ENCODE assay signal across 17 cellular contexts in genomic region chr12:108253540-108253939, GRCh38.
DNase-seq lines count a peak whose midpoint lies in the region; ATAC-seq and TF ChIP-seq lines count a peak whose summit lies in the region.
"Had no signal": no experiment of that assay in that cellular context is flagged by ENCODE, and none has a peak within 500 bp of the region (broad histone marks: within the 10 kb centered on the region; RNA-seq: fewer than 3 reads in every experiment).

No MANE protein-coding gene starts in this region.

- CTCF ChIA-PET in A673 (lab: Charles Lee) = interaction anchor here (0.6 kb wide), 1 partner anchor 210 kb away, joined by 7 read pairs; no protein-coding TSS in a partner anchor
- CTCF ChIA-PET in activated CD4-positive, alpha-beta memory T cell treated with anti-CD3 and anti-CD28 coated beads for 36 hours (lab: Charles Lee) = no interaction called here

- H3K4me3 ChIP-seq in A673 (ENCODE audit: low read depth, low read length, poor library complexity, severe bottlenecking) = no peak overlapping the region
- H3K4me3 ChIP-seq: esophagus muscularis mucosa had no signal

- ATAC-seq in GM21717 (IDR thresholded peaks at IDR 0.05; ENCODE audit: unreplicated experiment) (no peak), HG02678 (IDR thresholded peaks at IDR 0.05; ENCODE audit: unreplicated experiment) (no peak)
- ATAC-seq: sciatic nerve had no signal

- no peaks in the 10 kb centered on the region for H3K9me3 ChIP-seq in A673 (ENCODE audit: low read depth, low read length, poor library complexity, severe bottlenecking)
- H3K9me3 ChIP-seq: esophagus muscularis mucosa had no signal

- DNase-seq in A673 (ENCODE audit: low spot score) (peak; percentile 13), NCI-H1105 treated with DMSO at 0.1 percent for 48 hours (lab: John Stamatoyannopoulos, UW) (peak; percentile 17), anterior cingulate cortex (lab: John Stamatoyannopoulos, UW) (peak in 39 of 58 donors; percentile 2 to 78 (median 42)), iPS-NIHi7 (ENCODE audit: extremely low spot score) (peak; percentile 58)
- no peak for DNase-seq in activated CD4-positive, alpha-beta T cell treated with anti-CD3 and anti-CD28 coated beads for 4 hours
- no peak for DNase-seq in activated CD4-positive, alpha-beta memory T cell treated with anti-CD3 and anti-CD28 coated beads for 36 hours
- DNase-seq: activated CD4-positive, alpha-beta T cell treated with anti-CD3 and anti-CD28 coated beads, Interleukin-2, amount 10 ng/mL, durations not matched to agents 7 days and 5 days; activated naive CD4-positive, alpha-beta T cell treated with anti-CD3 and anti-CD28 coated beads for 36 hours; activated T-cell treated with anti-CD3 and anti-CD28 coated beads for 4 hours; CD8-positive, alpha-beta memory T cell; NCI-H1436; nephron progenitor cell; stimulated activated CD4-positive, alpha-beta T cell treated with anti-CD3 and anti-CD28 coated beads, Interleukin-1b, Interleukin-23, amount 100 ng/mL, for 48 hours had no signal

- H3K9me3 Mint-ChIP-seq in activated CD4-positive, alpha-beta memory T cell treated with anti-CD3 and anti-CD28 coated beads for 36 hours = no peaks in the 10 kb centered on the region
- H3K9me3 Mint-ChIP-seq: activated CD4-positive, alpha-beta T cell treated with anti-CD3 and anti-CD28 coated beads, Interleukin-2, amount 10 ng/mL, durations not matched to agents 7 days and 5 days; CD8-positive, alpha-beta memory T cell; nephron progenitor cell had no signal

- H3K27ac Mint-ChIP-seq in activated CD4-positive, alpha-beta memory T cell treated with anti-CD3 and anti-CD28 coated beads for 36 hours = no peak overlapping the region
- H3K27ac Mint-ChIP-seq: activated CD4-positive, alpha-beta T cell treated with anti-CD3 and anti-CD28 coated beads, Interleukin-2, amount 10 ng/mL, durations not matched to agents 7 days and 5 days; activated naive CD4-positive, alpha-beta T cell treated with anti-CD3 and anti-CD28 coated beads for 36 hours had no signal

- H3K4me1 Mint-ChIP-seq in activated CD4-positive, alpha-beta memory T cell treated with anti-CD3 and anti-CD28 coated beads for 36 hours (ENCODE audit: low read depth) = no peaks in the 10 kb centered on the region

- H3K27ac ChIP-seq in A673 (ENCODE audit: low read depth, low read length, poor library complexity, severe bottlenecking) = no peak overlapping the region
- H3K27ac ChIP-seq: esophagus muscularis mucosa had no signal

- peaks cover 69% of the 10 kb centered on the region for H3K27me3 ChIP-seq in A673 (replicated peaks; ENCODE audit: insufficient read depth, low read depth, low read length, poor library complexity)

- TF ChIP-seq CTCF in A673 (conservative IDR thresholded peaks at IDR 0.05; ENCODE audit: low read depth, low read length) = no peak

- H3K4me1 ChIP-seq in A673 (ENCODE audit: insufficient read depth, low read length, poor library complexity, severe bottlenecking) = no peaks in the 10 kb centered on the region

- H3K27me3 Mint-ChIP-seq in activated CD4-positive, alpha-beta memory T cell treated with anti-CD3 and anti-CD28 coated beads for 36 hours = peaks cover 9% of the 10 kb centered on the region

- no peaks in the 10 kb centered on the region for H3K36me3 ChIP-seq in A673 (ENCODE audit: insufficient read depth, low read length, poor library complexity, severe bottlenecking)

- POLR2A ChIA-PET in A673 (lab: Charles Lee; ENCODE audit: low non-redundant PET) = no interaction called here
- POLR2A ChIA-PET in activated CD4-positive, alpha-beta memory T cell treated with anti-CD3 and anti-CD28 coated beads for 36 hours (lab: Charles Lee) = no interaction called here

- intact Hi-C loops in A673 (cut with micrococcal nuclease; ENCODE audit: unreplicated experiment) = loop anchor here (10.0 kb wide), 1 partner anchor 201 kb away; no protein-coding TSS in a partner anchor
- intact Hi-C loops in activated CD4-positive, alpha-beta memory T cell treated with anti-CD3 and anti-CD28 coated beads for 36 hours (cut with micrococcal nuclease) = no loop called here

- no peak overlapping the region for H3K4me3 Mint-ChIP-seq in activated CD4-positive, alpha-beta memory T cell treated with anti-CD3 and anti-CD28 coated beads for 36 hours
- H3K4me3 Mint-ChIP-seq: activated CD4-positive, alpha-beta T cell treated with anti-CD3 and anti-CD28 coated beads, Interleukin-2, amount 10 ng/mL, durations not matched to agents 7 days and 5 days; activated naive CD4-positive, alpha-beta T cell treated with anti-CD3 and anti-CD28 coated beads for 36 hours; nephron progenitor cell had no signal

- no peaks in the 10 kb centered on the region for H3K36me3 Mint-ChIP-seq in activated CD4-positive, alpha-beta memory T cell treated with anti-CD3 and anti-CD28 coated beads for 36 hours
- H3K36me3 Mint-ChIP-seq: CD8-positive, alpha-beta memory T cell had no signal

- BruUV-seq in A673 (replicated peaks; lab: Mats Ljungman, UMichigan) = no TSS peak

Comparison
In these comparisons a context has a peak if more than half of its experiments do, and no peak if none do; other contexts are left out.
1. DNase-seq: peak in A673 (single experiment), NCI-H1105 treated with DMSO at 0.1 percent for 48 hours (single experiment), anterior cingulate cortex (39 of 58) and iPS-NIHi7 (single experiment); none in activated CD4-positive, alpha-beta T cell treated with anti-CD3 and anti-CD28 coated beads for 4 hours (0 of 2) and activated CD4-positive, alpha-beta memory T cell treated with anti-CD3 and anti-CD28 coated beads for 36 hours (single experiment).